11 cellular contexts compared by ENCODE assay signal in genomic region chr11:117870176-117870952, GRCh38. TPM values are rescaled to one million over a fixed set of nuclear protein-coding genes. Genes with fewer than 3 reads are reported as not detected.
A peak's percentile ranks its signal among the peaks of the same experiment; 100 is the strongest.
DNase-seq lines count a peak whose midpoint lies in the region; ATAC-seq and TF ChIP-seq lines count a peak whose summit lies in the region.
"Had no signal": no experiment of that assay in that cellular context is flagged by ENCODE, and none has a peak within 500 bp of the region (broad histone marks: within the 10 kb centered on the region; RNA-seq: fewer than 3 reads in every experiment).

No MANE protein-coding gene starts in this region.

- H3K27ac ChIP-seq in heart right ventricle (peak overlapping the region in 9 of 10 donors; percentile 41 to 95 (median 56)), right cardiac atrium (ENCODE audit: low read length) (no peak overlapping the region), muscle layer of colon (ENCODE audit: low read depth, low read length) (peak overlapping the region; percentile 73), vagina (peak overlapping the region; percentile 10)

- TF ChIP-seq CTCF in heart right ventricle (IDR thresholded peaks at IDR 0.05) = no peak
- no peak for TF ChIP-seq CTCF in vagina (IDR thresholded peaks at IDR 0.05)

- H3K4me3 ChIP-seq in heart right ventricle = no peak overlapping the region
- no peak overlapping the region for H3K4me3 ChIP-seq in right cardiac atrium (ENCODE audit: low read length)
- no peak overlapping the region for H3K4me3 ChIP-seq in muscle layer of colon (ENCODE audit: low read depth in 1 of 2, low read length in 2 of 2)
- no peak overlapping the region for H3K4me3 ChIP-seq in vagina

- no peak overlapping the region for H3K4me3 Mint-ChIP-seq in activated T-cell treated with anti-CD3 and anti-CD28 coated beads, Interleukin-2, amount 50 U/mL, for 4 hours

- H3K4me1 ChIP-seq in heart right ventricle (peaks cover 15 to 91% (median 56%) of the 10 kb centered on the region in 9 donors), right cardiac atrium (ENCODE audit: control insufficient read depth, insufficient read depth, low read length) (peaks cover 13% of the 10 kb centered on the region), muscle layer of colon (ENCODE audit: insufficient read depth, low read length) (peaks cover 90% of the 10 kb centered on the region), vagina (peaks cover 46% of the 10 kb centered on the region)

- H3K9ac ChIP-seq in muscle layer of colon (ENCODE audit: low read length) = no peak overlapping the region

- ATAC-seq in heart right ventricle = peak in 5 of 8 donors; percentile 9 to 42 (median 18)
- ATAC-seq in right cardiac atrium = no peak
- no peak for ATAC-seq in activated T-cell treated with anti-CD3 and anti-CD28 coated beads, Interleukin-2, amount 50 U/mL, for 4 hours

- H3K36me3 ChIP-seq in heart right ventricle (peaks cover 0 to 6% (median 0%) of the 10 kb centered on the region in 9 donors), muscle layer of colon (ENCODE audit: insufficient read depth, low read length) (no peaks in the 10 kb centered on the region), vagina (no peaks in the 10 kb centered on the region)

- H3K27me3 Mint-ChIP-seq in activated T-cell treated with anti-CD3 and anti-CD28 coated beads, Interleukin-2, amount 50 U/mL, for 4 hours (ENCODE audit: low read depth) = peaks cover 34% of the 10 kb centered on the region

- no peaks in the 10 kb centered on the region for H3K36me3 Mint-ChIP-seq in activated T-cell treated with anti-CD3 and anti-CD28 coated beads, Interleukin-2, amount 50 U/mL, for 4 hours (ENCODE audit: insufficient read depth)

- 56 to 60% methylated on average over 6 of the region's 6 CpGs for WGBS in heart right ventricle, 2 donors
- 66% methylated on average over 6 of the region's 6 CpGs for WGBS in right cardiac atrium

- intact Hi-C loops in heart right ventricle (cut with DNase I) = no loop called here
- intact Hi-C loops in right cardiac atrium (cut with DNase I) = no loop called here
- intact Hi-C loops in vagina (cut with DNase I) = no loop called here

- no peaks in the 10 kb centered on the region for H3K9me3 ChIP-seq in heart right ventricle
- no peaks in the 10 kb centered on the region for H3K9me3 ChIP-seq in right cardiac atrium (ENCODE audit: control insufficient read depth, low read length)
- H3K9me3 ChIP-seq in muscle layer of colon (ENCODE audit: low read length) = no peaks in the 10 kb centered on the region
- H3K9me3 ChIP-seq in vagina = no peaks in the 10 kb centered on the region

- DNase-seq in heart right ventricle (no peak), right cardiac atrium (no peak), SK-N-DZ (ENCODE audit: low spot score) (peak; percentile 16), vagina (ENCODE audit: extremely low spot score in 2 of 2) (peak in 1 of 2 donors; percentile 71), OCI-M1 (lab: John Stamatoyannopoulos, UW) (no peak), GDM1 (lab: John Stamatoyannopoulos, UW) (no peak)
- DNase-seq in activated T-cell treated with anti-CD3 and anti-CD28 coated beads, Interleukin-2, amount 50 U/mL, for 4 hours = no peak
- DNase-seq: effector memory CD4-positive, alpha-beta T cell had no signal

- no peak for TF ChIP-seq POLR2A in vagina (IDR thresholded peaks at IDR 0.05)

- no peaks in the 10 kb centered on the region for H3K9me3 Mint-ChIP-seq in activated T-cell treated with anti-CD3 and anti-CD28 coated beads, Interleukin-2, amount 50 U/mL, for 4 hours

- peaks cover 14% of the 10 kb centered on the region for H3K4me1 Mint-ChIP-seq in activated T-cell treated with anti-CD3 and anti-CD28 coated beads, Interleukin-2, amount 50 U/mL, for 4 hours (ENCODE audit: low read depth)

- H3K27me3 ChIP-seq in heart right ventricle (peaks cover 0 to 25% (median under 1%) of the 10 kb centered on the region in 7 donors), right cardiac atrium (ENCODE audit: control insufficient read depth, insufficient read depth) (no peaks in the 10 kb centered on the region), muscle layer of colon (ENCODE audit: control insufficient read depth in 1 of 2, insufficient read depth in 2 of 2, low read length in 2 of 2) (no peaks in the 10 kb centered on the region), vagina (no peaks in the 10 kb centered on the region)

RNA-seq across cellular contexts. Expression of gene FXYD6, which starts 6.1 kb away (rescaled TPM):
- 10 to 100 TPM; 22.0 to 42.5 (median 30.4) TPM for total RNA-seq in heart right ventricle
- 10 to 100 TPM; 62.3 to 65.2 TPM for polyA plus RNA-seq in heart right ventricle
- total RNA-seq in right cardiac atrium = 10 to 100 TPM; 36.1 to 47.8 (median 40.9) TPM
- 54.1 TPM for polyA plus RNA-seq in right cardiac atrium
- 123 and 162 TPM in 2 replicates for polyA plus RNA-seq in SK-N-DZ (2014; cell fraction: cytosol; rRNA removed)
- polyA plus RNA-seq in SK-N-DZ (2014; cell fraction: nucleus; rRNA removed) = 106 and 158 TPM in 2 replicates
- total RNA-seq in vagina = 75.4 TPM
- total RNA-seq in activated T-cell treated with anti-CD3 and anti-CD28 coated beads, Interleukin-2, amount 50 U/mL, for 4 hours = under 1 TPM in 2 of 3 donors, not detected in 1; 0.16 to 0.38 TPM
- total RNA-seq: osteoblast had no signal
- polyA plus RNA-seq: BJ had no signal

RNA-seq across cellular contexts. Expression of gene FXYD2, which starts 45.8 kb away (rescaled TPM):
- total RNA-seq in heart right ventricle (1 to 10 TPM in 7 of 10 donors, under 1 TPM in 3; 0.40 to 3.2 (median 1.4) TPM), right cardiac atrium (1 to 10 TPM; 1.1 to 4.0 (median 1.9) TPM), vagina (2.7 TPM)
- polyA plus RNA-seq in heart right ventricle (1 to 10 TPM; 1.9 to 6.0 TPM), right cardiac atrium (2.1 TPM)
- not detected in 2 replicates for polyA plus RNA-seq in SK-N-DZ (2014; cell fraction: cytosol; rRNA removed)
- polyA plus RNA-seq in SK-N-DZ (2014; cell fraction: nucleus; rRNA removed) = not detected in 2 replicates
- total RNA-seq in activated T-cell treated with anti-CD3 and anti-CD28 coated beads, Interleukin-2, amount 50 U/mL, for 4 hours = under 1 TPM; 0.63 to 0.66 (median 0.63) TPM
- total RNA-seq: osteoblast had no signal
- polyA plus RNA-seq: BJ had no signal

RNA-seq across cellular contexts. Expression of gene TMPRSS13, which starts 58.8 kb away (rescaled TPM):
- total RNA-seq in heart right ventricle (under 1 TPM in 3 of 10 donors, not detected in 7; 0.07 to 0.32 (median 0.18) TPM), right cardiac atrium (under 1 TPM in 1 of 4 donors, not detected in 3; 0.11 TPM), vagina (9.6 TPM)
- polyA plus RNA-seq in heart right ventricle (under 1 TPM; 0.03 to 0.22 TPM), right cardiac atrium (0.07 TPM)
- polyA plus RNA-seq in SK-N-DZ (2014; cell fraction: cytosol; rRNA removed) = not detected in 2 replicates
- polyA plus RNA-seq in SK-N-DZ (2014; cell fraction: nucleus; rRNA removed) = not detected in 2 replicates
- total RNA-seq in activated T-cell treated with anti-CD3 and anti-CD28 coated beads, Interleukin-2, amount 50 U/mL, for 4 hours = under 1 TPM; 0.26 to 0.38 (median 0.38) TPM
- total RNA-seq: osteoblast had no signal
- polyA plus RNA-seq: BJ had no signal

Comparison
In these comparisons a context has a peak if more than half of its experiments do, and no peak if none do; other contexts are left out.
1. ATAC-seq: peak in heart right ventricle (5 of 8); none in right cardiac atrium (0 of 2) and activated T-cell treated with anti-CD3 and anti-CD28 coated beads, Interleukin-2, amount 50 U/mL, for 4 hours (0 of 2).
2. RNA of gene FXYD6, which starts 6.1 kb away (total RNA-seq): 75.4 TPM in vagina (single experiment), 36.1 to 47.8 TPM in right cardiac atrium and 22.0 to 42.5 TPM in heart right ventricle; 0.16 to 0.38 TPM in activated T-cell treated with anti-CD3 and anti-CD28 coated beads, Interleukin-2, amount 50 U/mL, for 4 hours; every median in the first group is over 10 times any median in the second.